Comparison of ENCODE assay signal across 1 cellular context in the genomic region with DNA sequence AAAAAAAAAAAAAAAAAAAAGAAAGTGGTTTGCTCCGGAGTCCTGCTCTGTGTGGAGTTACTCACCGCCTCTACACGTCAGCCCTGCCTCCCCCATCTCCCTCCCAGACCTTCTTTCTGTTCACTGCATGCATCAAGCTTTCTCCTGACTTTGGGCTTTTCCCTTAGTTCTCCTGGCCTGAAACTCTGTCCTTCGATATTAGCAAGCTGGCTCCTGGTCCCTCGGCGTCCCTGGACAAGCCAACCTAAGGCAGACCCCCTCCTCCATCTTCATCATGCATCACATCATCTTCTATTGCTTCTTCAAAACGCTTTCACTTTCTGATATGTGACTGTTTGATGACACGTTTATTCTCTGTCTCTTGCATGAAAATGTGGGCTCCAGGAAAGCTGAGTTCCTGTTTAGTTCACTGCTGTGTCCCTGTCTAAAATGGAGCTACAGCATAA.
TF ChIP-seq lines count a peak whose summit lies in the region.

No MANE protein-coding gene starts in this region.

TF ChIP-seq in IMR-90, 13 proteins besides CTCF, POLR2A, EP300 and RAD21:
- TF ChIP-seq RCOR1 (IDR thresholded peaks at IDR 0.05; ENCODE audit: insufficient replicate concordance, low read length) (no peak), CEBPB (IDR thresholded peaks at IDR 0.05; ENCODE audit: low read depth, low read length) (no peak), FOS (IDR thresholded peaks at IDR 0.05; ENCODE audit: low read depth, low read length) (no peak), NFE2L2 (IDR thresholded peaks at IDR 0.05; ENCODE audit: low read depth, low read length) (no peak), MXI1 (IDR thresholded peaks at IDR 0.05; ENCODE audit: borderline replicate concordance, low read depth, low read length) (no peak), CHD1 (IDR thresholded peaks at IDR 0.05; ENCODE audit: low read depth, low read length) (no peak), RFX5 (IDR thresholded peaks at IDR 0.05; ENCODE audit: low read depth, low read length) (no peak), SMC3 (IDR thresholded peaks at IDR 0.05; ENCODE audit: low read depth, low read length) (no peak), MAFK (IDR thresholded peaks at IDR 0.05; ENCODE audit: low read depth, low read length) (no peak), MAZ (IDR thresholded peaks at IDR 0.05; ENCODE audit: borderline replicate concordance, low read depth, low read length) (no peak), BHLHE40 (IDR thresholded peaks at IDR 0.05; ENCODE audit: low read depth, low read length) (no peak)
- TF ChIP-seq, protein P1, sequence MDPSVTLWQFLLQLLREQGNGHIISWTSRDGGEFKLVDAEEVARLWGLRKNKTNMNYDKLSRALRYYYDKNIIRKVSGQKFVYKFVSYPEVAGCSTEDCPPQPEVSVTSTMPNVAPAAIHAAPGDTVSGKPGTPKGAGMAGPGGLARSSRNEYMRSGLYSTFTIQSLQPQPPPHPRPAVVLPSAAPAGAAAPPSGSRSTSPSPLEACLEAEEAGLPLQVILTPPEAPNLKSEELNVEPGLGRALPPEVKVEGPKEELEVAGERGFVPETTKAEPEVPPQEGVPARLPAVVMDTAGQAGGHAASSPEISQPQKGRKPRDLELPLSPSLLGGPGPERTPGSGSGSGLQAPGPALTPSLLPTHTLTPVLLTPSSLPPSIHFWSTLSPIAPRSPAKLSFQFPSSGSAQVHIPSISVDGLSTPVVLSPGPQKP (IDR thresholded peaks at IDR 0.05; ENCODE audit: borderline replicate concordance, low read depth, low read length): no peak
- TF ChIP-seq, protein P2, sequence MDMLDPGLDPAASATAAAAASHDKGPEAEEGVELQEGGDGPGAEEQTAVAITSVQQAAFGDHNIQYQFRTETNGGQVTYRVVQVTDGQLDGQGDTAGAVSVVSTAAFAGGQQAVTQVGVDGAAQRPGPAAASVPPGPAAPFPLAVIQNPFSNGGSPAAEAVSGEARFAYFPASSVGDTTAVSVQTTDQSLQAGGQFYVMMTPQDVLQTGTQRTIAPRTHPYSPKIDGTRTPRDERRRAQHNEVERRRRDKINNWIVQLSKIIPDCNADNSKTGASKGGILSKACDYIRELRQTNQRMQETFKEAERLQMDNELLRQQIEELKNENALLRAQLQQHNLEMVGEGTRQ (IDR thresholded peaks at IDR 0.05; ENCODE audit: low read depth, low read length): no peak
TF ChIP-seq in IMR-90: peak in this region for 0.
